In genomic region chr22:31839986-31840385, GRCh38 we compare ENCODE assay signal across 1 cellular context.
TF ChIP-seq lines count a peak whose summit lies in the region.

No MANE protein-coding gene starts in this region.

TF ChIP-seq in HepG2, 621 proteins besides CTCF, POLR2A, EP300 and RAD21 (continued from another document):
- TF ChIP-seq ZNF503 (CRISPR knock-in tag; IDR thresholded peaks at IDR 0.05) (no peak), NFE2L1 (CRISPR knock-in tag; IDR thresholded peaks at IDR 0.05; ENCODE audit: borderline replicate concordance) (no peak), SPEN (CRISPR knock-in tag; IDR thresholded peaks at IDR 0.05; ENCODE audit: low read depth) (no peak), PRDM4 (CRISPR knock-in tag; IDR thresholded peaks at IDR 0.05; ENCODE audit: borderline replicate concordance) (no peak)
TF ChIP-seq in HepG2: peak in this region for 0.
